In the genomic region with DNA sequence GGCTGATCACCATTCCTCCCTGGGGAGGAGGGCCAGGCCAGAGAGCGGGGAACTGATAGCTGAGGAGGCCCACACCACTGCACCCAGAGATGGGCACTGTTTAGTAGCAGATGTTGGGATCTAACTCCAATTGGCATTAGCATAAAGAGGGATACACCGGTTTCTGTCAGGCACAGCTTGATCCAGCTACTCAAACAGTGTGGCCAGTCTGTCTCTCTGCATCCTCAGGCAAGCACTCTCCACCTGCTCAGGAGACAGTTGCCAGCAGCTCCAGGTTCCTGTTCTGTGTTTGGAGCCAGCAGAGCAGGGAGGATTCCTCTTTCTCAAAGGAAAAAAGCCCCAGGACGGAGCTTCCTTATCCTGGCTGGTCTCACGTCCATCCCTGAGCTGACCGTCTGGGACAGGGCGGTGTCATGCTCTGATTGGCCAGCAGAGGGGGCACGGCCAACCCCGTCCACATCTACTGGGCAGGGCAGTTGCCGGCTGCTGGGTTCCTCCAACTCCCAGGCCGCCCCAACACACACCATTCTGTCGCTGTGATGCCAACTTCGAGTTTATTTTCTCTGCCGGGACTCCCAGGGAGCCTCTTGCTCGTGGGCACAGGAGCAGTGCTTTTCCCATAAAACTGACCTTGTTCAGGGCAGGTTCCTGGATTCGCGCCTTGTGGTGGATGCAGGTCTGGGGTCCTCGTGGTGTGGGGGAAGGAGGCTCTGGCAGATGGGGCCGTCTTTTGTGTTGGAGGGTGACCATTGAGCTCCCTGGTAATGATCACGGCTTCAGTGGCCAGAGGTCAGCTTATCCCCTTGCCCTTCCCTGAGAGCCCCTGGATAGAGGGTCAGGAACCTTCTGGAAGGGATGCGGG, we compare ENCODE assay signal across 8 cellular contexts. TPM values are rescaled to one million over a fixed set of nuclear protein-coding genes. Genes with fewer than 3 reads are reported as not detected.
DNase-seq lines count a peak whose midpoint lies in the region; ATAC-seq and TF ChIP-seq lines count a peak whose summit lies in the region.

No MANE protein-coding gene starts in this region.

- no peaks in the 10 kb centered on the region for H3K27me3 ChIP-seq in suprapubic skin

- peaks cover 3% of the 10 kb centered on the region for H3K4me1 Mint-ChIP-seq in activated CD8-positive, alpha-beta memory T cell treated with anti-CD3 and anti-CD28 coated beads, Interleukin-2, amount 10 ng/mL, durations not matched to agents 7 days and 5 days

- TF ChIP-seq POLR2A in NB4 (IDR thresholded peaks at IDR 0.05; ENCODE audit: extremely low read depth, insufficient read length) (no peak), suprapubic skin (IDR thresholded peaks at IDR 0.05) (no peak)

- H3K27ac Mint-ChIP-seq in activated CD8-positive, alpha-beta memory T cell treated with anti-CD3 and anti-CD28 coated beads, Interleukin-2, amount 10 ng/mL, durations not matched to agents 7 days and 5 days = no peak overlapping the region

- H3K4me1 ChIP-seq in suprapubic skin = peaks cover 26% of the 10 kb centered on the region

- 77% methylated on average over 17 of the region's 20 CpGs for WGBS in suprapubic skin

- no peak overlapping the region for H3K27ac ChIP-seq in suprapubic skin

- no peak for TF ChIP-seq EP300 in suprapubic skin (IDR thresholded peaks at IDR 0.05)

- no peaks in the 10 kb centered on the region for H3K36me3 Mint-ChIP-seq in activated CD8-positive, alpha-beta memory T cell treated with anti-CD3 and anti-CD28 coated beads, Interleukin-2, amount 10 ng/mL, durations not matched to agents 7 days and 5 days

- no peak overlapping the region for H3K4me3 Mint-ChIP-seq in activated CD8-positive, alpha-beta memory T cell treated with anti-CD3 and anti-CD28 coated beads, Interleukin-2, amount 10 ng/mL, durations not matched to agents 7 days and 5 days

- no peaks in the 10 kb centered on the region for H3K9me3 ChIP-seq in suprapubic skin

- DNase-seq in activated CD8-positive, alpha-beta memory T cell treated with anti-CD3 and anti-CD28 coated beads, Interleukin-2, amount 10 ng/mL, durations not matched to agents 7 days and 5 days = no peak
- DNase-seq in activated CD8-positive, alpha-beta memory T cell treated with anti-CD3 and anti-CD28 coated beads, Interleukin-2, amount 50 U/mL, for 4 hours = no peak
- DNase-seq in NB4 (ENCODE audit: low read depth) (peak; percentile 51), cerebellar cortex (ENCODE audit: low spot score) (peak; percentile 48), left kidney (ENCODE audit: low read depth, low spot score) (peak; percentile 75), suprapubic skin (ENCODE audit: low spot score in 2 of 2) (peak in 1 of 2 donors; percentile 90), cortex of kidney (lab: John Stamatoyannopoulos, UW) (no peak), NCI-H2081 treated with DMSO at 0.1 percent for 48 hours (lab: John Stamatoyannopoulos, UW) (no peak)

- CTCF ChIA-PET in activated CD8-positive, alpha-beta memory T cell treated with anti-CD3 and anti-CD28 coated beads, Interleukin-2, amount 10 ng/mL, durations not matched to agents 7 days and 5 days (lab: Charles Lee) = interaction anchor here (0.9 kb wide), 1 partner anchor 17 kb away, joined by 3 read pairs; no protein-coding TSS in a partner anchor

- H3K36me3 ChIP-seq in suprapubic skin = no peaks in the 10 kb centered on the region

- ATAC-seq in activated CD8-positive, alpha-beta memory T cell treated with anti-CD3 and anti-CD28 coated beads, Interleukin-2, amount 10 ng/mL, durations not matched to agents 7 days and 5 days = peak; percentile 49

- H3K4me3 ChIP-seq in NB4 (ENCODE audit: low read depth, low read length) (no peak overlapping the region), suprapubic skin (no peak overlapping the region)

- H3K27me3 Mint-ChIP-seq in activated CD8-positive, alpha-beta memory T cell treated with anti-CD3 and anti-CD28 coated beads, Interleukin-2, amount 10 ng/mL, durations not matched to agents 7 days and 5 days = peaks cover 2% of the 10 kb centered on the region

- H3K9me3 Mint-ChIP-seq in activated CD8-positive, alpha-beta memory T cell treated with anti-CD3 and anti-CD28 coated beads, Interleukin-2, amount 10 ng/mL, durations not matched to agents 7 days and 5 days (ENCODE audit: low read depth) = no peaks in the 10 kb centered on the region

- TF ChIP-seq CTCF in NB4 (IDR thresholded peaks at IDR 0.05; ENCODE audit: low read depth, low read length) = peak; percentile 73
- peak; percentile 61 to 85 for TF ChIP-seq CTCF in suprapubic skin (IDR thresholded peaks at IDR 0.05)

RNA-seq across cellular contexts. Expression of gene COL5A1, which starts 47.9 kb away (rescaled TPM):
- total RNA-seq in activated CD8-positive, alpha-beta memory T cell treated with anti-CD3 and anti-CD28 coated beads, Interleukin-2, amount 10 ng/mL, durations not matched to agents 7 days and 5 days = under 1 TPM; 0.09 to 0.16 TPM
- 10 to 100 TPM in 3 of 4 donors, 1 to 10 TPM in 1; 8.6 to 16.5 (median 15.4) TPM for total RNA-seq in suprapubic skin

Comparison
In these comparisons a context has a peak if more than half of its experiments do, and no peak if none do; other contexts are left out.
1. DNase-seq: peak in NB4 (single experiment), cerebellar cortex (single experiment) and left kidney (single experiment); none in activated CD8-positive, alpha-beta memory T cell treated with anti-CD3 and anti-CD28 coated beads, Interleukin-2, amount 10 ng/mL, durations not matched to agents 7 days and 5 days (single experiment), activated CD8-positive, alpha-beta memory T cell treated with anti-CD3 and anti-CD28 coated beads, Interleukin-2, amount 50 U/mL, for 4 hours (single experiment), cortex of kidney (single experiment) and NCI-H2081 treated with DMSO at 0.1 percent for 48 hours (single experiment).
2. RNA of gene COL5A1, which starts 47.9 kb away (total RNA-seq): 8.6 to 16.5 TPM in suprapubic skin; 0.09 to 0.16 TPM in activated CD8-positive, alpha-beta memory T cell treated with anti-CD3 and anti-CD28 coated beads, Interleukin-2, amount 10 ng/mL, durations not matched to agents 7 days and 5 days; every median in the first group is over 4 times any median in the second.